In the genomic region with DNA sequence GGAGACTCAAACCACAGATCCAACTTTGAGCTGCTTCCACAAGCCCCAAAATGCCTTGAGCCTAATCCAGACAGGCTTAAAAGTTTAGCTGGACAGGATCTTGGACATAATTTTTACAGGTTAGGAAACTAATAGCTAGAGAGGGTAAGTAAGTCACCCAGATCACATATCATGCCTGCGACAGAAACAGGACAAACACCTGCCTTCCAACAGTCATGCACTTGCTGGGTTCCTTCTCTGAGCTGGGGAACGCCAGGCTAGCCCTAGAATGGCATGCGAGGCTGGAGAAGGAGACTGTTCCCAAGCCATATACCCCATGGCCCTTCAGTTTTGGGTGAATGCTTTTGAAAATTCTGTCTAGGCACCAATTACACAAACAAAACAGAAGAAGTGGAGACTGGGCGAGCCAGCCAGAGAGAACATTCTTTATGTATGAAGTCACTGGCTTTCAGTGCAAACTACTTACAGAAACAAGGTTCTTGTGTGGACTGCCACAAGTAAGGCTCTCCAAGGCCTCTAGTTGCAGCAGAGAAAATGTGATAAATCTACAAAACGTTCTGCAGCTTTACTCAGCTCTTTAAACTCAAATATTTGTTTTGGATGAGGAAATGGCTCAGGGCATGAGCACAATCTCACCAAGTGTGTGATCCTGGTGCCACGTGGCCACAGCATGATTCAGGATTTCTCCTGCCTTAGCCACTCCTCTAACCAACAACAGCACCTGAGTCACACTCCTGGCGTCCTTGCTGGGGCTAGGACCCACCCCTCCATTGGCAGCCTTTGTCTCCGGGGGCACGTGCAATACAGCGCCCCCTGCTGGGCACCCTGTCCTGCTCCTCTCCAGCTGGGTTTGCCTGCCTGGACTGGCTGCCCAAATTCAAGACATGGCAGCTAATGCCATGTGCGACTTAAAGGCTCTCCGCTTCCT, we compare ENCODE assay signal across 8 cellular contexts.
DNase-seq lines count a peak whose midpoint lies in the region; ATAC-seq and TF ChIP-seq lines count a peak whose summit lies in the region.

No MANE protein-coding gene starts in this region.

- ATAC-seq in lung (ENCODE audit: insufficient read depth, low FRiP score) (peak; percentile 90), HG03196 (IDR thresholded peaks at IDR 0.05; ENCODE audit: unreplicated experiment) (no peak)

- no peaks in the 10 kb centered on the region for H3K9me3 ChIP-seq in lung (ENCODE audit: control insufficient read depth in 2 of 2, insufficient read depth in 1 of 2, low read length in 1 of 2)

- 33 to 50% methylated on average over 12 of the region's 12 CpGs for WGBS in lung, 2 donors

- no peaks in the 10 kb centered on the region for H3K36me3 ChIP-seq in lung (ENCODE audit: control insufficient read depth in 2 of 2, insufficient read depth in 2 of 2, low read length in 2 of 2)

- DNase-seq in GM12865 (ENCODE audit: low read depth) (peak; percentile 65), NCI-H1092 (lab: John Stamatoyannopoulos, UW) (peak; percentile 49), dermis blood vessel endothelial cell (peak; percentile 89), lung (ENCODE audit: low spot score) (peak; percentile 89), hippocampal formation (lab: John Stamatoyannopoulos, UW) (no peak)
- DNase-seq in activated CD4-positive, alpha-beta T cell treated with anti-CD3 and anti-CD28 coated beads for 4 hours = peak; percentile 63 to 66
- DNase-seq in stimulated activated CD4-positive, alpha-beta T cell treated with anti-CD3 and anti-CD28 coated beads, TNF-alpha, amount 100 ng/mL, for 4 hours (ENCODE audit: low read depth in 3 of 3) = peak; percentile 32 to 43 (median 36)

- peak overlapping the region; percentile 5 to 94 for H3K27ac ChIP-seq in lung (ENCODE audit: low read depth in 1 of 2, low read length in 1 of 2)

- no peak overlapping the region for H3K4me3 ChIP-seq in GM12865 (ENCODE audit: low read depth, low read length)
- H3K4me3 ChIP-seq in lung = no peak overlapping the region

- H3K27me3 ChIP-seq in lung (ENCODE audit: control insufficient read depth, insufficient read depth) = no peaks in the 10 kb centered on the region

- peaks cover 8% of the 10 kb centered on the region in 2 donors for H3K4me1 ChIP-seq in lung (ENCODE audit: control insufficient read depth in 2 of 2, insufficient read depth in 2 of 2, low read length in 2 of 2)

- TF ChIP-seq CTCF in GM12865 (IDR thresholded peaks at IDR 0.05; ENCODE audit: insufficient read depth, low read depth, low read length, missing control alignments) (peak; percentile 87), lung (IDR thresholded peaks at IDR 0.05; ENCODE audit: control extremely low read depth, extremely low read depth) (peak; percentile 37)

Comparison
In these comparisons a context has a peak if more than half of its experiments do, and no peak if none do; other contexts are left out.
1. DNase-seq: peak in GM12865 (single experiment), NCI-H1092 (single experiment), activated CD4-positive, alpha-beta T cell treated with anti-CD3 and anti-CD28 coated beads for 4 hours (2 of 2), dermis blood vessel endothelial cell (single experiment), lung (single experiment) and stimulated activated CD4-positive, alpha-beta T cell treated with anti-CD3 and anti-CD28 coated beads, TNF-alpha, amount 100 ng/mL, for 4 hours (3 of 3); none in hippocampal formation (0 of 2).